Comparison of ENCODE assay signal across 8 cellular contexts in the genomic region with DNA sequence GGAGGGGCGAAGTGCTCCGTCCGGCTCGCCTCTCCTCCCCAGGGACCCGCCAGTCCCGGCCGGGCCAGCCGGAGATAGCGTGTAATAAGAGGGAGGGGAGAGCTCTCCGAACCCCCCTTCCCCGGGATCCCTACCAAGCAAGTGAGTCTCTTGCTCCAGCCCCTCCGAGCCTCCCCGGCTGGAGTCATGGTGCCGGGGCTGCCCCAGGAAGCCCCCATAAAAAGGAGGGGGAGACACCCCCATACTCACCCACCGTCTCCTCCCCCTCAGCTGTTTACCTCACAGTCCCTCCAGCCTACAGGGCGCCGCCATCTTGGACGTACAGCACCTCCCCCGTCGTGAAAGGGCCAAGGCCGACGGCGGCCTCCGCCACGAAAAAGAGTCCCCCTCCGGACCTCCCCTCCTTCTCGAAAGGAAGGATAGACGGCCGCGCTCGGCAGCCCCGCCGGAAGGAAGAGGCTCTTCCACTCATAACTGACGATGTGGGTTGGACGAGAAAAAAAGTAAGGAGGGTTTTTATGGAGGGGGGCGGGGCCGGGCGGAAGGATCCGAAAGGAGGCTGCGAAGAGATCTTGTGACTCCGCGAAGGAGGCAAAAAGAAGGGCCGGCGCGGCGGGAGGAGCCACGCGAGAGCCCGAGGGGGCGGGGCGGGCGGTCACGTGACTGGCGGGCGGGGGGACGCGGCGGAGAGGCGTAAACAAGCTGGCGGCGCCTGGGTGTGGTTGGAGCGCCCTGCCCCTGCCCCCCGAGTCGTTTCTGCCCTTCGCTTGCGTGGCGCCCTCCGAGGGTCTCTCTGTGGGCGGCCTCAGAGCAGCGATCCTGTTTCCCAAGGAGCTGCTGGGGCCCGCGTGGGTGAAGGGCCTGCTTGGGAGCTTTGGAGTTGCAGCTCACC. TPM values are rescaled to one million over a fixed set of nuclear protein-coding genes. Genes with fewer than 3 reads are reported as not detected.
A peak's percentile ranks its signal among the peaks of the same experiment; 100 is the strongest.
DNase-seq lines count a peak whose midpoint lies in the region; ATAC-seq and TF ChIP-seq lines count a peak whose summit lies in the region.

A gene (minus strand): TSS at position 323 of the 892 bp plus-strand sequence. CDS start 15,744 bp downstream, outside the sequence.

- H3K4me3 Mint-ChIP-seq in activated naive CD8-positive, alpha-beta T cell treated with anti-CD3 and anti-CD28 coated beads, Interleukin-2, amount 50 U/mL, for 24 hours, result peak within 1 kb of the TSS; percentile 92

- H3K36me3 ChIP-seq in cardiac muscle cell (no peaks in the 10 kb centered on the region), parathyroid adenoma (ENCODE audit: control insufficient read depth, insufficient read depth, low read length) (no peaks in the 10 kb centered on the region), tibial artery (no peaks in the 10 kb centered on the region)

- H3K4me2 ChIP-seq in parathyroid adenoma (ENCODE audit: low read length), result peak within 1 kb of the TSS; percentile 94

- peak within 1 kb of the TSS; percentile 73 for H3K4me3 ChIP-seq in cardiac muscle cell
- peak within 1 kb of the TSS; percentile 87 for H3K4me3 ChIP-seq in parathyroid adenoma (ENCODE audit: low read depth, low read length)
- H3K4me3 ChIP-seq in tibial artery, result peak within 1 kb of the TSS; percentile 88 to 99

- peak within 1 kb of the TSS; percentile 41 for H3K9ac ChIP-seq in parathyroid adenoma

- DNase-seq in GM04503 (ENCODE audit: low read depth), result peak; percentile 81
- peak; percentile 78 for DNase-seq in NCI-H1417 treated with DMSO at 0.1 percent for 48 hours (lab: John Stamatoyannopoulos, UW)
- peak; percentile 91 for DNase-seq in SW480 (ENCODE audit: low spot score)
- DNase-seq in activated naive CD8-positive, alpha-beta T cell treated with anti-CD3 and anti-CD28 coated beads, Interleukin-2, amount 50 U/mL, for 24 hours, result peak; percentile 99
- DNase-seq in cardiac muscle cell (ENCODE audit: low read depth in 1 of 2, low spot score in 1 of 2), result peak; percentile 97 to 98
- peak; percentile 94 to 98 for DNase-seq in tibial artery

- peak within 1 kb of the TSS; percentile 97 for H3K27ac Mint-ChIP-seq in activated naive CD8-positive, alpha-beta T cell treated with anti-CD3 and anti-CD28 coated beads, Interleukin-2, amount 50 U/mL, for 24 hours

- H3K4me1 Mint-ChIP-seq in activated naive CD8-positive, alpha-beta T cell treated with anti-CD3 and anti-CD28 coated beads, Interleukin-2, amount 50 U/mL, for 24 hours, result peaks cover 19% of the 10 kb centered on the region

- H3K27ac ChIP-seq in cardiac muscle cell, result peak within 1 kb of the TSS; percentile 99
- peak within 1 kb of the TSS; percentile 92 for H3K27ac ChIP-seq in parathyroid adenoma
- peak within 1 kb of the TSS; percentile 94 to 95 for H3K27ac ChIP-seq in tibial artery

- H3K36me3 Mint-ChIP-seq in activated naive CD8-positive, alpha-beta T cell treated with anti-CD3 and anti-CD28 coated beads, Interleukin-2, amount 50 U/mL, for 24 hours (ENCODE audit: low read depth), result no peaks in the 10 kb centered on the region

- no peaks in the 10 kb centered on the region for H3K9me3 ChIP-seq in cardiac muscle cell (ENCODE audit: low read depth)
- H3K9me3 ChIP-seq in parathyroid adenoma (ENCODE audit: control insufficient read depth, low read length), result no peaks in the 10 kb centered on the region
- no peaks in the 10 kb centered on the region for H3K9me3 ChIP-seq in tibial artery

- intact Hi-C loops in tibial artery (cut with DNase I; ENCODE audit: low total_unique reads), result loop anchor here (10.0 kb wide), 1 partner anchor 70 kb away; a partner anchor contains a TSS

- TF ChIP-seq CTCF in cardiac muscle cell (IDR thresholded peaks at IDR 0.05; ENCODE audit: low read depth, low read length) (no peak), parathyroid adenoma (IDR thresholded peaks at IDR 0.05) (no peak), tibial artery (IDR thresholded peaks at IDR 0.05) (no peak)

- H3K79me2 ChIP-seq in parathyroid adenoma, result peaks cover 12% of the 10 kb centered on the region

- no peaks in the 10 kb centered on the region for H3K9me3 Mint-ChIP-seq in activated naive CD8-positive, alpha-beta T cell treated with anti-CD3 and anti-CD28 coated beads, Interleukin-2, amount 50 U/mL, for 24 hours

- peaks cover 35% of the 10 kb centered on the region for H3K4me1 ChIP-seq in cardiac muscle cell (ENCODE audit: low read depth)
- peaks cover 2% of the 10 kb centered on the region for H3K4me1 ChIP-seq in parathyroid adenoma
- peaks cover 0 to 22% (median 18%) of the 10 kb centered on the region in 4 donors for H3K4me1 ChIP-seq in tibial artery

- H2AFZ ChIP-seq in parathyroid adenoma, result peak within 1 kb of the TSS; percentile 82

- H3K27me3 ChIP-seq in cardiac muscle cell, result no peaks in the 10 kb centered on the region
- H3K27me3 ChIP-seq in parathyroid adenoma (ENCODE audit: control insufficient read depth, insufficient read depth, low read length), result no peaks in the 10 kb centered on the region
- H3K27me3 ChIP-seq in tibial artery, result no peaks in the 10 kb centered on the region

- H3K27me3 Mint-ChIP-seq in activated naive CD8-positive, alpha-beta T cell treated with anti-CD3 and anti-CD28 coated beads, Interleukin-2, amount 50 U/mL, for 24 hours, result no peaks in the 10 kb centered on the region

- peak; percentile 73 for ATAC-seq in HG02678 (IDR thresholded peaks at IDR 0.05; ENCODE audit: unreplicated experiment)
- ATAC-seq in activated naive CD8-positive, alpha-beta T cell treated with anti-CD3 and anti-CD28 coated beads, Interleukin-2, amount 50 U/mL, for 24 hours, result peak; percentile 85

RNA-seq across cellular contexts. Expression of the gene that starts here (rescaled TPM):
- 28.5 and 52.3 TPM in 2 replicates for total RNA-seq in cardiac muscle cell
- 21.1 and 28.8 TPM in 2 replicates for polyA plus RNA-seq in cardiac muscle cell

Comparison
In these comparisons a context has a peak if more than half of its experiments do, and no peak if none do; other contexts are left out.
1. Peak in every context shown above with its lines: DNase-seq, ATAC-seq, H3K4me3 ChIP-seq and H3K27ac ChIP-seq.